Comparison of ENCODE assay signal across 24 cellular contexts in genomic region chr3:156840826-156841689, GRCh38.
"Had no signal": no experiment of that assay in that cellular context is flagged by ENCODE, and none has a peak within 500 bp of the region (broad histone marks: within the 10 kb centered on the region; RNA-seq: fewer than 3 reads in every experiment).

No MANE protein-coding gene starts in this region.

- ATAC-seq: gastrocnemius medialis, mucosa of descending colon, pancreas had no signal

- H3K4me3 ChIP-seq: coronary artery, esophagus muscularis mucosa, gastrocnemius medialis, left ventricle myocardium inferior, mucosa of descending colon, pancreas, sigmoid colon, smooth muscle cell, testis had no signal

- DNase-seq: activated CD4-positive, alpha-beta memory T cell treated with anti-CD3 and anti-CD28 coated beads, Interleukin-2, amount 10 ng/mL, durations not matched to agents 7 days and 5 days; activated CD4-positive, alpha-beta T cell treated with anti-CD3 and anti-CD28 coated beads for 48 hours; activated CD4-positive, CD25-positive, alpha-beta regulatory T cell; activated effector memory CD4-positive, alpha-beta T cell treated with anti-CD3 and anti-CD28 coated beads, Interleukin-2, amount 50 U/mL, for 16 hours; activated naive CD4-positive, alpha-beta T cell treated with anti-CD3 and anti-CD28 coated beads, Interleukin-2, amount 10 ng/mL, durations not matched to agents 7 days and 5 days; amygdala; cerebellar nuclear complex; gastrocnemius medialis; hippocampal formation; kidney glomerular epithelial cell; left ventricle myocardium inferior; mesenchymal stem cell; mucosa of descending colon; nephron progenitor cell; pancreas; sigmoid colon; stimulated activated CD4-positive, alpha-beta T cell treated with anti-CD3 and anti-CD28 coated beads, Interleukin-4, amount 100 ng/mL, for 1 hour; stimulated activated naive CD4-positive, alpha-beta T cell; T1000; testis; trophoblast cell had no signal
